ENCODE assay signal across 10 cellular contexts in the genomic region with DNA sequence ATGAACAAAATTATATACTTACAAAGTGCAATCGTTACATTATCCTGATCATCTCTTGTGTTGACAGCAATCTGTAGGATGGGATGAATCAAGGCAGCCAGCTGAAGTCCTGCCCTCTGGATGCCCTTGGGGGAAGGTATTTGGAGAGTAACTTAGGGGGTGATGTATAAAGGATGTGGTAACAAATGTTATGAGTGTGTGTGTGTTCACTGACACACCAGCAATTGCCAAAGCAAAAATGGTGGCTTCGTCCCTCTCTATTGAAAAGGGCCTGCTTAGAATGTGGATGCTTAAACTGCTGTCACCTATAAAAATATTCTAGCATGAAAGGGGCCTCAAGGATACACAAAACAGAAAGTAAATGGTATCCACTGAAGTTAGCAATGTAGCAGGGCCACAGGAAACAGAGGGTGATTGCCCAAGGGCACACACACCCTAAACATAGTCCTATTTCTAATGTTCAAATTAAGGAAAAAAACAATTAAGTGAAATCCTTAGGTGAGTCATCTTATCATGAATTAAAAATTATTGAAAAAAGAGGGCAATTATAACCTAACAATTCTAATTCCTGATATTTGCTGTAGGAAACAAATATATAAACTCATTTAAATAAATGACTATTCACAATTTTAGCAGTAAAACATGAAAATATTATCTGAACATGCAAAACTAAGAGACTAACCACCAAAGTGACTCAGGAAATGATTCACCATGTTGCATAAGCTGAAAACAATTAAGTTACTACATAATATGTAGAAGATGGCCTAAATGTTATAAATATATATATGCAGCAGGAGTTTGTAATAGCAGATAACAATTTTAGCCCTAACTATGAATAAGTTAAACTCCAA. TPM values are rescaled to one million over a fixed set of nuclear protein-coding genes. Genes with fewer than 3 reads are reported as not detected.
DNase-seq lines count a peak whose midpoint lies in the region; ATAC-seq and TF ChIP-seq lines count a peak whose summit lies in the region.
"Had no signal": no experiment of that assay in that cellular context is flagged by ENCODE, and none has a peak within 500 bp of the region (broad histone marks: within the 10 kb centered on the region; RNA-seq: fewer than 3 reads in every experiment).

No MANE protein-coding gene starts in this region.

- no peak for TF ChIP-seq POLR2A in NB4 (IDR thresholded peaks at IDR 0.05; ENCODE audit: extremely low read depth, insufficient read length)

- H3K9me3 ChIP-seq in CD8-positive, alpha-beta T cell (ENCODE audit: low read length), result no peaks in the 10 kb centered on the region
- no peaks in the 10 kb centered on the region for H3K9me3 ChIP-seq in neural progenitor cell (ENCODE audit: low read depth)

- no peaks in the 10 kb centered on the region for H3K36me3 Mint-ChIP-seq in CD8-positive, alpha-beta T cell
- H3K36me3 Mint-ChIP-seq in neural progenitor cell, result no peaks in the 10 kb centered on the region
- H3K36me3 Mint-ChIP-seq: IgD-negative memory B cell had no signal

- no peak overlapping the region for H3K27ac ChIP-seq in CD8-positive, alpha-beta T cell (ENCODE audit: low read depth, low read length)
- H3K27ac ChIP-seq in neural progenitor cell, result no peak overlapping the region
- H3K27ac ChIP-seq: PC-9 had no signal

- CTCF ChIA-PET in CD8-positive, alpha-beta T cell (lab: Charles Lee), result interaction anchor here (1.2 to 1.9 kb wide), 2 partner anchors 8 to 20 kb away, joined by 4 read pairs; no protein-coding TSS in a partner anchor

- no peaks in the 10 kb centered on the region for H3K4me1 ChIP-seq in CD8-positive, alpha-beta T cell (ENCODE audit: insufficient read depth, low read length)
- peaks cover 6% of the 10 kb centered on the region for H3K4me1 ChIP-seq in neural progenitor cell

- ATAC-seq in CD8-positive, alpha-beta T cell, result peak; percentile 29
- ATAC-seq in GM18511 (IDR thresholded peaks at IDR 0.05; ENCODE audit: unreplicated experiment) (no peak), GM18858 (IDR thresholded peaks at IDR 0.05; ENCODE audit: unreplicated experiment) (no peak)

- H4K20me1 ChIP-seq in neural progenitor cell (ENCODE audit: low read depth), result no peaks in the 10 kb centered on the region

- H3K27me3 Mint-ChIP-seq in CD8-positive, alpha-beta T cell (ENCODE audit: low read depth), result no peaks in the 10 kb centered on the region
- H3K27me3 Mint-ChIP-seq in neural progenitor cell (ENCODE audit: insufficient read depth, low read depth), result no peaks in the 10 kb centered on the region
- H3K27me3 Mint-ChIP-seq: IgD-negative memory B cell had no signal

- H3K9me3 Mint-ChIP-seq in CD8-positive, alpha-beta T cell, result no peaks in the 10 kb centered on the region
- no peaks in the 10 kb centered on the region for H3K9me3 Mint-ChIP-seq in neural progenitor cell
- H3K9me3 Mint-ChIP-seq: IgD-negative memory B cell had no signal

- intact Hi-C loops in CD8-positive, alpha-beta T cell (cut with DNase I, micrococcal nuclease), result no loop called here

- H3F3A ChIP-seq in neural progenitor cell (ENCODE audit: low read depth), result no peaks in the 10 kb centered on the region

- POLR2A ChIA-PET in CD8-positive, alpha-beta T cell (lab: Charles Lee), result no interaction called here

- no peak overlapping the region for H2AFZ ChIP-seq in neural progenitor cell (replicated peaks)
- H2AFZ ChIP-seq: PC-9 had no signal

- no peak for TF ChIP-seq CTCF in CD8-positive, alpha-beta T cell (IDR thresholded peaks at IDR 0.05)
- TF ChIP-seq CTCF in NB4 (IDR thresholded peaks at IDR 0.05; ENCODE audit: low read depth, low read length) (no peak), neural progenitor cell (IDR thresholded peaks at IDR 0.05) (no peak)

- no peak overlapping the region for H3K4me3 Mint-ChIP-seq in CD8-positive, alpha-beta T cell
- H3K4me3 Mint-ChIP-seq in neural progenitor cell, result no peak overlapping the region
- H3K4me3 Mint-ChIP-seq: IgD-negative memory B cell had no signal

- H3K79me2 ChIP-seq in neural progenitor cell (ENCODE audit: low read depth), result no peaks in the 10 kb centered on the region

- peaks cover 3% of the 10 kb centered on the region for H3K4me1 Mint-ChIP-seq in CD8-positive, alpha-beta T cell (ENCODE audit: low read depth)
- H3K4me1 Mint-ChIP-seq in neural progenitor cell, result no peaks in the 10 kb centered on the region

- no peak overlapping the region for H3K4me3 ChIP-seq in CD8-positive, alpha-beta T cell (ENCODE audit: low read depth, low read length)
- H3K4me3 ChIP-seq in NB4 (ENCODE audit: low read depth, low read length), result peak overlapping the region; percentile 17
- no peak overlapping the region for H3K4me3 ChIP-seq in neural progenitor cell
- H3K4me3 ChIP-seq: PC-9 had no signal

- no peak overlapping the region for H3K9ac ChIP-seq in neural progenitor cell

- no peak for DNase-seq in CD8-positive, alpha-beta T cell
- DNase-seq in NB4 (ENCODE audit: low read depth) (peak; percentile 87), amniotic stem cell (lab: John Stamatoyannopoulos, UW) (peak; percentile 21), myocyte (ENCODE audit: low read depth) (peak; percentile 21), neural progenitor cell (ENCODE audit: low spot score) (no peak), HT-29 (ENCODE audit: low spot score) (no peak)
- DNase-seq: PC-9 had no signal

- H3K4me2 ChIP-seq in neural progenitor cell, result no peak overlapping the region
- H3K4me2 ChIP-seq: PC-9 had no signal

- H3K27me3 ChIP-seq in CD8-positive, alpha-beta T cell (ENCODE audit: insufficient read depth, low read length), result no peaks in the 10 kb centered on the region
- H3K27me3 ChIP-seq in neural progenitor cell, result no peaks in the 10 kb centered on the region

- no peaks in the 10 kb centered on the region for H3K36me3 ChIP-seq in CD8-positive, alpha-beta T cell (ENCODE audit: insufficient read depth, low read length)
- no peaks in the 10 kb centered on the region for H3K36me3 ChIP-seq in neural progenitor cell

- H3K27ac Mint-ChIP-seq in CD8-positive, alpha-beta T cell, result no peak overlapping the region
- H3K27ac Mint-ChIP-seq in neural progenitor cell, result no peak overlapping the region
- H3K27ac Mint-ChIP-seq: IgD-negative memory B cell had no signal

RNA-seq across cellular contexts. Expression of gene AIM2, which starts 15.2 kb away (rescaled TPM):
- total RNA-seq in CD8-positive, alpha-beta T cell, result under 1 TPM; 0.22 to 0.43 TPM
- not detected in 2 replicates for total RNA-seq in myocyte
- polyA plus RNA-seq in myocyte (2012), result not detected
- 2.9 and 3.4 TPM in 2 replicates for total RNA-seq in neural progenitor cell (ENCODE audit: low replicate concordance)
- not detected in 2 replicates for total RNA-seq in HT-29 (2014; rRNA removed; shearing (Covaris generic))
- total RNA-seq: PC-9 had no signal

Comparison
In these comparisons a context has a peak if more than half of its experiments do, and no peak if none do; other contexts are left out.
1. DNase-seq: peak in NB4 (single experiment), amniotic stem cell (single experiment) and myocyte (single experiment); none in CD8-positive, alpha-beta T cell (0 of 7), neural progenitor cell (single experiment) and HT-29 (single experiment).